ENCODE assay signal across 8 cellular contexts in the genomic region with DNA sequence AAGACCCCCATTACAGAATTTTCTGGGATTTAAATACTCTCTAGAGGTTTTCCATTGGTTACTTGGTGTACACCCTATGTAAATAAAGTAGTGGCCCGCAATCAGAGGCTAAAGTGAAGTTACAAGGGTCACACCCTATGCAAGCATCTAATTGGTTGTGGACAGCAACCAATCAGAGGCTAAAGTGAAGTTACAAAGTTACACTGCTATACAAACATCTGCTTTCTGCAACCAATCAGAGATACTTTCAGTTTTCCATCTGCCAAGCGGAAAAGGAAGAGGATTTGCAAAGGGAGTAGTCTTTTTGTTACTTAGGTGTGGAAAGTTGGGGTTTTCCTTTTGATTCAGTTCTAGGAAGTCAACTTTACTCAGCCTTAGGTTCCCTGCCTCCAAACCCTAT. TPM values are rescaled to one million over a fixed set of nuclear protein-coding genes. Genes with fewer than 3 reads are reported as not detected.
A peak's percentile ranks its signal among the peaks of the same experiment; 100 is the strongest.
DNase-seq lines count a peak whose midpoint lies in the region; ATAC-seq, FAIRE-seq and TF ChIP-seq lines count a peak whose summit lies in the region.

No MANE protein-coding gene starts in this region.

- CTCF ChIA-PET in H1 (lab: Charles Lee; ENCODE audit: partially characterized antibody), result no interaction called here

- no peak overlapping the region for H3K4me3 Mint-ChIP-seq in nephron progenitor cell

- peak; percentile 8 for DNase-seq in Daoy (ENCODE audit: low read depth)
- peak; percentile 88 for DNase-seq in NCI-H460 (ENCODE audit: extremely low read depth, low read depth)
- DNase-seq in H1 (ENCODE audit: low read depth in 1 of 2, low spot score in 2 of 2), result no peak
- no peak for DNase-seq in H7
- DNase-seq in nephron progenitor cell, result no peak

- H2BK5ac ChIP-seq in H1 (ENCODE audit: low read depth, low read length), result no peak overlapping the region

- no peak overlapping the region for H2BK20ac ChIP-seq in H1 (ENCODE audit: low read length)

- peaks cover 42% of the 10 kb centered on the region for H3K9me3 Mint-ChIP-seq in nephron progenitor cell

- no peak overlapping the region; a peak in 1 of 4 replicates for H3K4me2 ChIP-seq in H1 (ENCODE audit: insufficient read depth in 1 of 2, low read depth in 2 of 2, low read length in 2 of 2)

- no peak overlapping the region for H3K14ac ChIP-seq in H1 (ENCODE audit: insufficient read length)

- H3K4me1 ChIP-seq in H1 (replicated peaks in 1 of 4; ENCODE audit: control insufficient read depth in 3 of 4, insufficient read depth in 4 of 4, low read length in 3 of 4), result no peaks in the 10 kb centered on the region; a peak in 1 of 7 replicates
- peaks cover 21 to 31% of the 10 kb centered on the region in 2 experiments for H3K4me1 ChIP-seq in neutrophil (ENCODE audit: control insufficient read depth in 1 of 2, insufficient read depth in 1 of 2, low read depth in 1 of 2, low read length in 1 of 2)

- no peak overlapping the region for H4K5ac ChIP-seq in H1 (ENCODE audit: insufficient read length, low read depth, low read length)

- H3K9ac ChIP-seq in H1 (replicated peaks in 1 of 4; ENCODE audit: extremely low read depth in 1 of 4, low read depth in 3 of 4, low read length in 3 of 4), result no peak overlapping the region

- peaks cover 0 to 11% of the 10 kb centered on the region in 2 experiments for H4K20me1 ChIP-seq in H1 (replicated peaks in 1 of 2; ENCODE audit: control insufficient read depth in 1 of 2, insufficient read depth in 2 of 2, low read length in 2 of 2)

- WGBS in H1 (ENCODE audit: extremely low coverage in 1 of 2, insufficient coverage in 1 of 2, insufficient read length in 1 of 2, insufficient replicate concordance in 2 of 2, low coverage in 1 of 2, low lambda C conversion rate in 2 of 2, missing lambda C conversion rate in 1 of 2), 2 experiments, result 86% methylated on average over 2 of the region's 2 CpGs; no CpG with 5 or more reads in 1 of the 2 experiments

- H3K36me3 Mint-ChIP-seq in nephron progenitor cell (ENCODE audit: low read depth), result no peaks in the 10 kb centered on the region

- no peak overlapping the region for H4K8ac ChIP-seq in H1 (ENCODE audit: extremely low read depth, insufficient read depth, low read length)

- H3K56ac ChIP-seq in H1 (replicated peaks; ENCODE audit: insufficient read length, low read depth, low read length), result no peak overlapping the region

- no peak for TF ChIP-seq RAD21 in H1 (IDR thresholded peaks at IDR 0.05 in 1 of 2, conservative IDR thresholded peaks at IDR 0.05 in 1 of 2; ENCODE audit: low read depth in 2 of 2, low read length in 2 of 2)

- no peak overlapping the region for H3K18ac ChIP-seq in H1 (ENCODE audit: extremely low read depth, low read length)

- no peak for FAIRE-seq in H1 (lab: Jason Lieb, UNC)

- H3K27ac ChIP-seq in H1 (ENCODE audit: low read depth, low read length) (no peak overlapping the region), neutrophil (peak overlapping the region; percentile 83)

- ATAC-seq in GM21528 (IDR thresholded peaks at IDR 0.05; ENCODE audit: low FRiP score, unreplicated experiment), result no peak
- ATAC-seq in GM21723 (IDR thresholded peaks at IDR 0.05; ENCODE audit: unreplicated experiment), result no peak

- no peaks in the 10 kb centered on the region for H3K27me3 Mint-ChIP-seq in nephron progenitor cell (ENCODE audit: low read depth, poor library complexity)

- TF ChIP-seq POLR2A in H1 (IDR thresholded peaks at IDR 0.05; ENCODE audit: control extremely low read depth in 1 of 2, low read depth in 2 of 2, low read length in 2 of 2), result no peak

- peaks cover 18 to 31% of the 10 kb centered on the region in 2 experiments; a peak in 3 of 4 replicates for H3K79me2 ChIP-seq in H1 (ENCODE audit: control insufficient read depth in 1 of 2, insufficient read depth in 2 of 2, low read length in 2 of 2)

- H2BK15ac ChIP-seq in H1 (ENCODE audit: low read length), result no peak overlapping the region

- 0 out of 2 replicates have a peak overlapping the region, but pooled peaks have one; percentile 5 for H2AFZ ChIP-seq in H1 (ENCODE audit: low read length)

- H2BK12ac ChIP-seq in H1 (ENCODE audit: low read depth, low read length), result no peak overlapping the region

- TF ChIP-seq CTCF in H1 (IDR thresholded peaks at IDR 0.05; ENCODE audit: control extremely low read depth in 1 of 3, insufficient read depth in 1 of 3, low read depth in 1 of 3, low read length in 3 of 3) (no peak), neutrophil (IDR thresholded peaks at IDR 0.05) (no peak), nephron progenitor cell (IDR thresholded peaks at IDR 0.05) (no peak)

- no peak for TF ChIP-seq EP300 in H1 (IDR thresholded peaks at IDR 0.05; ENCODE audit: borderline replicate concordance in 1 of 2, low read depth in 2 of 2, low read length in 2 of 2)

- H4K91ac ChIP-seq in H1 (replicated peaks; ENCODE audit: insufficient read length, low read length), result no peak overlapping the region

- no peaks in the 10 kb centered on the region for H3K23me2 ChIP-seq in H1 (ENCODE audit: low read depth, low read length)

- H3K9me3 ChIP-seq in H1 (ENCODE audit: insufficient read depth in 2 of 2, low read depth in 1 of 2, low read length in 1 of 2), result no peaks in the 10 kb centered on the region
- H3K9me3 ChIP-seq in neutrophil, result no peaks in the 10 kb centered on the region

- H3K27me3 ChIP-seq in H1 (replicated peaks in 1 of 4; ENCODE audit: control insufficient read depth in 3 of 4, extremely low read depth in 1 of 4, insufficient read depth in 3 of 4, low read length in 3 of 4) (no peaks in the 10 kb centered on the region), neutrophil (no peaks in the 10 kb centered on the region), H7 (ENCODE audit: control insufficient read depth, insufficient read depth, low read length) (no peaks in the 10 kb centered on the region)

- H2BK120ac ChIP-seq in H1 (replicated peaks; ENCODE audit: low read depth, low read length), result no peak overlapping the region

- no peak overlapping the region for H2AK5ac ChIP-seq in H1 (ENCODE audit: low read depth, low read length)

- H3K79me1 ChIP-seq in H1 (ENCODE audit: low read depth, low read length), result no peaks in the 10 kb centered on the region

- no peak overlapping the region for H3K23ac ChIP-seq in H1 (ENCODE audit: insufficient read length)

- H3K4me1 Mint-ChIP-seq in nephron progenitor cell, result peaks cover 8% of the 10 kb centered on the region

- POLR2A ChIA-PET in H1 (lab: Charles Lee; ENCODE audit: partially characterized antibody), result interaction anchor here (0.6 kb wide), 1 partner anchor 114 kb away, joined by 4 read pairs; no protein-coding TSS in a partner anchor

- no peaks in the 10 kb centered on the region for H3K36me3 ChIP-seq in H1 (ENCODE audit: control insufficient read depth in 2 of 4, insufficient read depth in 4 of 4, low read length in 3 of 4)
- H3K36me3 ChIP-seq in neutrophil, result no peaks in the 10 kb centered on the region
- no peaks in the 10 kb centered on the region for H3K36me3 ChIP-seq in H7 (replicated peaks; ENCODE audit: control insufficient read depth, insufficient read depth, low read length)

- H3K27ac Mint-ChIP-seq in nephron progenitor cell, result no peak overlapping the region

- H3K4me3 ChIP-seq in H1 (ENCODE audit: extremely low read depth in 1 of 4, insufficient read depth in 2 of 4, low read depth in 3 of 4, low read length in 4 of 4) (no peak overlapping the region), neutrophil (ENCODE audit: low read depth in 1 of 2, low read length in 1 of 2) (peak overlapping the region; percentile 44 to 46), H7 (ENCODE audit: insufficient read depth, low read depth, low read length) (no peak overlapping the region)

- no peak overlapping the region for H3K4ac ChIP-seq in H1 (replicated peaks; ENCODE audit: insufficient read length, low read depth, low read length)

TF ChIP-seq in H1, 55 proteins besides CTCF, POLR2A, EP300 and RAD21 (continues in another document):
- TF ChIP-seq, protein P1, sequence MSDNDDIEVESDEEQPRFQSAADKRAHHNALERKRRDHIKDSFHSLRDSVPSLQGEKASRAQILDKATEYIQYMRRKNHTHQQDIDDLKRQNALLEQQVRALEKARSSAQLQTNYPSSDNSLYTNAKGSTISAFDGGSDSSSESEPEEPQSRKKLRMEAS (IDR thresholded peaks at IDR 0.05), result no peak
- TF ChIP-seq EGR1 (IDR thresholded peaks at IDR 0.05; ENCODE audit: borderline replicate concordance, low read depth, low read length), result no peak
- TF ChIP-seq CBX8 (IDR thresholded peaks at IDR 0.05; ENCODE audit: borderline replicate concordance, low read depth, low read length), result no peak
- TF ChIP-seq KDM5A (IDR thresholded peaks at IDR 0.05; ENCODE audit: low read length), result no peak
- TF ChIP-seq SP4 (IDR thresholded peaks at IDR 0.05; ENCODE audit: low read length), result no peak
- TF ChIP-seq JUN (IDR thresholded peaks at IDR 0.05; ENCODE audit: low read depth, low read length), result no peak
- no peak for TF ChIP-seq SRF (IDR thresholded peaks at IDR 0.05; ENCODE audit: low read depth, low read length)
- no peak for TF ChIP-seq TAF7 (optimal IDR thresholded peaks at IDR 0.05; ENCODE audit: borderline replicate concordance, low read depth, low read length)
- no peak for TF ChIP-seq CBX5 (IDR thresholded peaks at IDR 0.05; ENCODE audit: low read depth, low read length)
- TF ChIP-seq CTBP2 (IDR thresholded peaks at IDR 0.05; ENCODE audit: borderline replicate concordance, insufficient read depth, insufficient read length, low read length), result no peak
- no peak for TF ChIP-seq ASH2L (IDR thresholded peaks at IDR 0.05; ENCODE audit: low read length)

RNA-seq across cellular contexts. Expression of gene ATRX, which starts 2.0 kb away (rescaled TPM):
- total RNA-seq in Daoy (2014; rRNA removed; shearing (Covaris generic)), result 18.1 and 18.8 TPM in 2 replicates
- 46.0 and 60.4 TPM in 2 replicates for total RNA-seq in NCI-H460 (2014; rRNA removed; shearing (Covaris generic))
- 35.1 and 45.1 TPM in 2 replicates for polyA plus RNA-seq in NCI-H460 (2014; cell fraction: nucleus; rRNA removed)
- 83.1 and 97.8 TPM in 2 replicates for total RNA-seq in H1 (2021; fragmentation: NEBNext Ultra II Directional; extraction: Animal tissue kit (Norgen Biotek cat#: 25700))
- 19.9 and 28.4 TPM in 2 replicates for polyA plus RNA-seq in H1 (2011; rRNA removed)
- polyA plus RNA-seq in H1 (2011; cell fraction: cytosol; rRNA removed), result 32.6 TPM
- polyA plus RNA-seq in H1 (2011; cell fraction: nucleus; rRNA removed), result 75.3 TPM
- polyA plus RNA-seq in H1 (2012, experiment 1 of 2), result 39.8 to 93.5 TPM (median 55.3 TPM) in 4 replicates
- 2.2 TPM for polyA plus RNA-seq in H1 (2012, experiment 2 of 2)
- 56.1 TPM for polyA plus RNA-seq in H1 (2013, experiment 1 of 2)
- 51.6 TPM for polyA plus RNA-seq in H1 (2013, experiment 2 of 2)
- 56.9 and 83.9 TPM in 2 replicates for polyA minus RNA-seq in H1 (2011; rRNA and poly(A)+ RNA removed)
- 30.5 TPM for polyA minus RNA-seq in H1 (2011; cell fraction: cytosol; rRNA and poly(A)+ RNA removed)
- 253 TPM for polyA minus RNA-seq in H1 (2011; cell fraction: nucleus; rRNA and poly(A)+ RNA removed)
- 24.5 and 33.8 TPM in 2 replicates for total RNA-seq in H7 (2014; rRNA removed; shearing (Covaris generic))

Comparison
In these comparisons a context has a peak if more than half of its experiments do, and no peak if none do; other contexts are left out.
1. DNase-seq: peak in Daoy (single experiment) and NCI-H460 (single experiment); none in H1 (0 of 2), H7 (single experiment) and nephron progenitor cell (single experiment).
2. H3K4me3 ChIP-seq: peak in neutrophil (2 of 2); none in H1 (0 of 4) and H7 (single experiment).